Comparison of ENCODE assay signal across 17 cellular contexts in the genomic region with DNA sequence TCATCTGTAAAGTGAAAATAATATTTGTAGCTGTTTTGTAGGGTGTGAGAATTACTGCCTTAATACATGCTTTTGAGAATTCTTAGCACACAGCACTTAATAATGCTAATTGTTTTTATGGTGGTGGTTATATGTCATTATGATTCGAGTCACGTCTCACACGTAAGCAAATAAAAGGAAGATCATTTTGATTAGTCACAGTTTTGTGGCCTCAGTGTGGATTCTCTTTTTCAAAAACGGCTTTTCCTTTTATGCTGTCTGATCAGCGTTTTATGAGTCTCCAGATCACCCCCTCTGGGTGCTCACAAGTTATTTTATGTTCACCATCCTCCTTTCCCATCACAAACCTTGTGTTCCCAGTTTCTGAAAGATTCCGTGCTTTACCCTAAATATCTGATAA.
DNase-seq lines count a peak whose midpoint lies in the region; ATAC-seq, FAIRE-seq and TF ChIP-seq lines count a peak whose summit lies in the region.
"Had no signal": no experiment of that assay in that cellular context is flagged by ENCODE, and none has a peak within 500 bp of the region (broad histone marks: within the 10 kb centered on the region; RNA-seq: fewer than 3 reads in every experiment).

No MANE protein-coding gene starts in this region.

- TF ChIP-seq CTCF in D721Med (IDR thresholded peaks at IDR 0.05; ENCODE audit: insufficient read depth, missing control alignments), result no peak
- no peak for TF ChIP-seq CTCF in smooth muscle cell (IDR thresholded peaks at IDR 0.05; ENCODE audit: borderline replicate concordance, insufficient read depth, poor library complexity, severe bottlenecking)
- TF ChIP-seq CTCF in activated CD8-positive, alpha-beta T cell treated with anti-CD3 and anti-CD28 coated beads for 36 hours (IDR thresholded peaks at IDR 0.05), result no peak

- intact Hi-C loops in activated CD8-positive, alpha-beta T cell treated with anti-CD3 and anti-CD28 coated beads for 36 hours (cut with micrococcal nuclease), result no loop called here

- DNase-seq in D721Med (ENCODE audit: insufficient read length, low spot score) (no peak), NCI-H774 (lab: John Stamatoyannopoulos, UW) (peak; percentile 76), foreskin melanocyte (peak; percentile 3), smooth muscle cell (lab: John Stamatoyannopoulos, UW; ENCODE audit: unreplicated experiment) (no peak)
- no peak for DNase-seq in activated CD8-positive, alpha-beta T cell treated with anti-CD3 and anti-CD28 coated beads for 36 hours
- DNase-seq in activated effector memory CD4-positive, alpha-beta T cell treated with anti-CD3 and anti-CD28 coated beads, Interleukin-2, amount 50 U/mL, for 16 hours, result no peak
- DNase-seq: AML-193; CD4-positive, alpha-beta memory T cell; DMS79 treated with DMSO at 0.1 percent for 48 hours; GF-D8; GOT3; H9; IMR-90 had no signal

- no peak overlapping the region for H3K4me3 ChIP-seq in smooth muscle cell

- H3K9me3 ChIP-seq in smooth muscle cell (replicated peaks; ENCODE audit: low read depth), result no peaks in the 10 kb centered on the region

- no peaks in the 10 kb centered on the region for H3K79me2 ChIP-seq in smooth muscle cell (ENCODE audit: low read depth)

- no peak overlapping the region for H3K27ac Mint-ChIP-seq in activated CD8-positive, alpha-beta T cell treated with anti-CD3 and anti-CD28 coated beads for 36 hours
- H3K27ac Mint-ChIP-seq: CD4-positive, alpha-beta memory T cell; H9 had no signal

- no peak for ATAC-seq in activated CD8-positive, alpha-beta T cell treated with anti-CD3 and anti-CD28 coated beads for 36 hours
- ATAC-seq in GM18502 (IDR thresholded peaks at IDR 0.05; ENCODE audit: poor library complexity, unreplicated experiment), result no peak

- CTCF ChIA-PET in activated CD8-positive, alpha-beta T cell treated with anti-CD3 and anti-CD28 coated beads for 36 hours (lab: Charles Lee), result no interaction called here

- H3K4me3 Mint-ChIP-seq in activated CD8-positive, alpha-beta T cell treated with anti-CD3 and anti-CD28 coated beads for 36 hours, result no peak overlapping the region
- H3K4me3 Mint-ChIP-seq: CD4-positive, alpha-beta memory T cell; H9 had no signal

- peak; percentile 63 for FAIRE-seq in D721Med (lab: Jason Lieb, UNC)
- FAIRE-seq: A204.1, HTR-8/SVneo had no signal

- 13% methylated on average over 6 of the region's 6 CpGs for WGBS in smooth muscle cell (ENCODE audit: low lambda C conversion rate)

- no peaks in the 10 kb centered on the region for H3K36me3 Mint-ChIP-seq in activated CD8-positive, alpha-beta T cell treated with anti-CD3 and anti-CD28 coated beads for 36 hours (ENCODE audit: low read depth)
- H3K36me3 Mint-ChIP-seq: CD4-positive, alpha-beta memory T cell had no signal

- H3K27ac ChIP-seq in smooth muscle cell (ENCODE audit: low read depth), result peak overlapping the region; percentile 89
- H3K27ac ChIP-seq: C4-2B had no signal

- POLR2A ChIA-PET in activated CD8-positive, alpha-beta T cell treated with anti-CD3 and anti-CD28 coated beads for 36 hours (lab: Charles Lee), result no interaction called here

- H2AFZ ChIP-seq in smooth muscle cell (ENCODE audit: low read depth), result no peak overlapping the region

- H3F3A ChIP-seq in smooth muscle cell (ENCODE audit: low read depth), result peaks cover 6% of the 10 kb centered on the region

- H3K27me3 Mint-ChIP-seq in activated CD8-positive, alpha-beta T cell treated with anti-CD3 and anti-CD28 coated beads for 36 hours, result no peaks in the 10 kb centered on the region
- H3K27me3 Mint-ChIP-seq: CD4-positive, alpha-beta memory T cell had no signal

- H3K4me1 Mint-ChIP-seq in activated CD8-positive, alpha-beta T cell treated with anti-CD3 and anti-CD28 coated beads for 36 hours (ENCODE audit: low read depth), result no peaks in the 10 kb centered on the region
- H3K4me1 Mint-ChIP-seq: CD4-positive, alpha-beta memory T cell; H9 had no signal

- no peaks in the 10 kb centered on the region for H4K20me1 ChIP-seq in smooth muscle cell (ENCODE audit: low read depth)

- peaks cover 3% of the 10 kb centered on the region for H3K4me1 ChIP-seq in smooth muscle cell (ENCODE audit: low read depth)

- no peaks in the 10 kb centered on the region for H3K27me3 ChIP-seq in smooth muscle cell (ENCODE audit: low read depth)

- peak overlapping the region; percentile 68 for H3K4me2 ChIP-seq in smooth muscle cell

- peak overlapping the region; percentile 27 for H3K9ac ChIP-seq in smooth muscle cell (ENCODE audit: low read depth)

- H3K36me3 ChIP-seq in smooth muscle cell (ENCODE audit: low read depth), result no peaks in the 10 kb centered on the region

- H3K9me3 Mint-ChIP-seq in activated CD8-positive, alpha-beta T cell treated with anti-CD3 and anti-CD28 coated beads for 36 hours, result peaks cover 5% of the 10 kb centered on the region
- H3K9me3 Mint-ChIP-seq: H9 had no signal

Comparison
In these comparisons a context has a peak if more than half of its experiments do, and no peak if none do; other contexts are left out.
1. DNase-seq: peak in NCI-H774 (single experiment) and foreskin melanocyte (single experiment); none in D721Med (single experiment), smooth muscle cell (single experiment), activated CD8-positive, alpha-beta T cell treated with anti-CD3 and anti-CD28 coated beads for 36 hours (single experiment) and activated effector memory CD4-positive, alpha-beta T cell treated with anti-CD3 and anti-CD28 coated beads, Interleukin-2, amount 50 U/mL, for 16 hours (single experiment).